In genomic region chr2:101150306-101151140, GRCh38 we compare ENCODE assay signal across 8 cellular contexts. TPM values are rescaled to one million over a fixed set of nuclear protein-coding genes. Genes with fewer than 3 reads are reported as not detected.
DNase-seq lines count a peak whose midpoint lies in the region; ATAC-seq and TF ChIP-seq lines count a peak whose summit lies in the region.

No MANE protein-coding gene starts in this region.

- peaks cover 4% of the 10 kb centered on the region for H3K79me1 ChIP-seq in trophoblast cell (ENCODE audit: low read length)

- no peak overlapping the region for H4K91ac ChIP-seq in trophoblast cell (ENCODE audit: low read depth, low read length)

- WGBS in trophoblast cell (ENCODE audit: extremely low coverage, insufficient coverage, insufficient read length) = no CpG with 5 or more reads among the region's 76 CpGs

- H3K27ac Mint-ChIP-seq in activated T-helper 1 cell treated with anti-CD3 and anti-CD28 coated beads, Interleukin-12 subunit alpha, Interleukin-12 subunit beta, Interleukin-2, Interleukin-4 antibody, amounts not matched to agents 30 ng/mL and 10 ng/mL and 1 ng/mL, durations not matched to agents 14 hours and 24 hours and 36 hours = no peak overlapping the region

- H3K27me3 ChIP-seq in trophoblast cell (ENCODE audit: insufficient read depth, low read length) = no peaks in the 10 kb centered on the region

- TF ChIP-seq CTCF in LNCaP clone FGC (IDR thresholded peaks at IDR 0.05; ENCODE audit: control insufficient read depth, extremely low read depth, insufficient read depth) = peak; percentile 26; the same call in 1 of the 2 replicates

- H2AFZ ChIP-seq in trophoblast cell (ENCODE audit: insufficient read depth, low read length, poor library complexity) = peak overlapping the region; percentile 8

- H3K4me3 ChIP-seq in LNCaP clone FGC (ENCODE audit: low read depth, low read length) (peak overlapping the region; percentile 68), trophoblast cell (ENCODE audit: low read depth, low read length) (peak overlapping the region; percentile 79)

- H2BK120ac ChIP-seq in trophoblast cell (ENCODE audit: insufficient read depth, low read length, poor library complexity) = no peak overlapping the region

- intact Hi-C loops in activated T-helper 1 cell treated with anti-CD3 and anti-CD28 coated beads, Interleukin-12 subunit alpha, Interleukin-12 subunit beta, Interleukin-2, Interleukin-4 antibody, amounts not matched to agents 30 ng/mL and 10 ng/mL and 1 ng/mL, durations not matched to agents 14 hours and 24 hours and 36 hours (cut with micrococcal nuclease) = loop anchor here (1.0 to 5.0 kb wide), 5 partner anchors 54 to 588 kb away; partner anchors contain the start of genes CNOT11, PDCL3, RNF149 and RPL31
- intact Hi-C loops in Right ventricle myocardium superior (cut with DNase I) = loop anchor here (2.0 to 5.0 kb wide), 2 partner anchors 118 to 138 kb away; no protein-coding TSS in a partner anchor

- DNase-seq in AG08396 (ENCODE audit: low spot score) = peak; percentile 65
- DNase-seq in LNCaP clone FGC (ENCODE audit: low read depth) = no peak
- no peak for DNase-seq in activated T-helper 1 cell treated with anti-CD3 and anti-CD28 coated beads, Interleukin-12 subunit alpha, Interleukin-12 subunit beta, Interleukin-2, Interleukin-4 antibody, amounts not matched to agents 30 ng/mL and 10 ng/mL and 1 ng/mL, durations not matched to agents 14 hours and 24 hours and 36 hours (ENCODE audit: low spot score)
- DNase-seq in Right ventricle myocardium superior = peak; percentile 55
- DNase-seq in trophoblast cell = no peak
- DNase-seq in COLO829 (ENCODE audit: low spot score) = no peak
- DNase-seq in DMS153 treated with DMSO at 0.1 percent for 48 hours (lab: John Stamatoyannopoulos, UW; ENCODE audit: unreplicated experiment) = no peak

- H3K27me3 Mint-ChIP-seq in activated T-helper 1 cell treated with anti-CD3 and anti-CD28 coated beads, Interleukin-12 subunit alpha, Interleukin-12 subunit beta, Interleukin-2, Interleukin-4 antibody, amounts not matched to agents 30 ng/mL and 10 ng/mL and 1 ng/mL, durations not matched to agents 14 hours and 24 hours and 36 hours (ENCODE audit: insufficient read depth) = peaks cover 64% of the 10 kb centered on the region

- peaks cover 4 to 15% of the 10 kb centered on the region in 2 experiments for H3K4me1 ChIP-seq in trophoblast cell (ENCODE audit: control insufficient read depth in 1 of 2, insufficient read depth in 2 of 2, low read length in 2 of 2)

- no peak overlapping the region for H3K9ac ChIP-seq in trophoblast cell (ENCODE audit: low read length)

- no peaks in the 10 kb centered on the region for H3K36me3 ChIP-seq in trophoblast cell (ENCODE audit: control insufficient read depth in 1 of 2, insufficient read depth in 2 of 2, low read length in 2 of 2)

- no peak overlapping the region for H3K18ac ChIP-seq in trophoblast cell (ENCODE audit: low read length)

- H3K4me2 ChIP-seq in trophoblast cell (ENCODE audit: low read length) = peak overlapping the region; percentile 71

- H3K9me3 Mint-ChIP-seq in activated T-helper 1 cell treated with anti-CD3 and anti-CD28 coated beads, Interleukin-12 subunit alpha, Interleukin-12 subunit beta, Interleukin-2, Interleukin-4 antibody, amounts not matched to agents 30 ng/mL and 10 ng/mL and 1 ng/mL, durations not matched to agents 14 hours and 24 hours and 36 hours = no peaks in the 10 kb centered on the region

- peak overlapping the region; percentile 46 for H4K8ac ChIP-seq in trophoblast cell (ENCODE audit: low read depth, low read length)

- H2BK12ac ChIP-seq in trophoblast cell (ENCODE audit: low read length) = no peak overlapping the region

- no peaks in the 10 kb centered on the region for H3K36me3 Mint-ChIP-seq in activated T-helper 1 cell treated with anti-CD3 and anti-CD28 coated beads, Interleukin-12 subunit alpha, Interleukin-12 subunit beta, Interleukin-2, Interleukin-4 antibody, amounts not matched to agents 30 ng/mL and 10 ng/mL and 1 ng/mL, durations not matched to agents 14 hours and 24 hours and 36 hours (ENCODE audit: low read depth)

- H3K14ac ChIP-seq in trophoblast cell (ENCODE audit: low read length) = no peak overlapping the region

- H3K79me2 ChIP-seq in trophoblast cell (ENCODE audit: control insufficient read depth, insufficient read depth, low read length, poor library complexity) = peaks cover 4% of the 10 kb centered on the region

- no peak overlapping the region for H2BK5ac ChIP-seq in trophoblast cell (ENCODE audit: low read depth, low read length, poor library complexity)

- no peak overlapping the region for H3K27ac ChIP-seq in trophoblast cell (ENCODE audit: low read depth, low read length)

- H4K12ac ChIP-seq in trophoblast cell (ENCODE audit: low read depth, low read length) = no peak overlapping the region

- ATAC-seq in GM19035 (IDR thresholded peaks at IDR 0.05; ENCODE audit: unreplicated experiment) = peak; percentile 17
- peak; percentile 18 for ATAC-seq in Right ventricle myocardium superior (ENCODE audit: poor library complexity)

- H3K4ac ChIP-seq in trophoblast cell (ENCODE audit: low read depth, low read length) = no peak overlapping the region

- H3K23ac ChIP-seq in trophoblast cell (ENCODE audit: low read length) = no peak overlapping the region

- H3K9me3 ChIP-seq in trophoblast cell (ENCODE audit: insufficient read depth, low read depth, low read length) = no peaks in the 10 kb centered on the region

- H3K4me1 Mint-ChIP-seq in activated T-helper 1 cell treated with anti-CD3 and anti-CD28 coated beads, Interleukin-12 subunit alpha, Interleukin-12 subunit beta, Interleukin-2, Interleukin-4 antibody, amounts not matched to agents 30 ng/mL and 10 ng/mL and 1 ng/mL, durations not matched to agents 14 hours and 24 hours and 36 hours (ENCODE audit: low read depth) = peaks cover 11% of the 10 kb centered on the region

- no peak overlapping the region for H2AK5ac ChIP-seq in trophoblast cell (ENCODE audit: low read length)

- peak overlapping the region; percentile 63 for H3K4me3 Mint-ChIP-seq in activated T-helper 1 cell treated with anti-CD3 and anti-CD28 coated beads, Interleukin-12 subunit alpha, Interleukin-12 subunit beta, Interleukin-2, Interleukin-4 antibody, amounts not matched to agents 30 ng/mL and 10 ng/mL and 1 ng/mL, durations not matched to agents 14 hours and 24 hours and 36 hours

RNA-seq across cellular contexts. Expression of gene TBC1D8, which starts 0.7 kb away (rescaled TPM):
- 0.91 and 1.1 TPM in 2 replicates for total RNA-seq in activated T-helper 1 cell treated with anti-CD3 and anti-CD28 coated beads, Interleukin-12 subunit alpha, Interleukin-12 subunit beta, Interleukin-2, Interleukin-4 antibody, amounts not matched to agents 30 ng/mL and 10 ng/mL and 1 ng/mL, durations not matched to agents 14 hours and 24 hours and 36 hours
- total RNA-seq in Right ventricle myocardium superior = 51.4 TPM
- polyA plus RNA-seq in trophoblast cell (2013) = 3.6 and 4.0 TPM in 2 replicates

Comparison
In these comparisons a context has a peak if more than half of its experiments do, and no peak if none do; other contexts are left out.
1. DNase-seq: peak in AG08396 (single experiment) and Right ventricle myocardium superior (single experiment); none in LNCaP clone FGC (single experiment), activated T-helper 1 cell treated with anti-CD3 and anti-CD28 coated beads, Interleukin-12 subunit alpha, Interleukin-12 subunit beta, Interleukin-2, Interleukin-4 antibody, amounts not matched to agents 30 ng/mL and 10 ng/mL and 1 ng/mL, durations not matched to agents 14 hours and 24 hours and 36 hours (single experiment), trophoblast cell (0 of 2), COLO829 (single experiment) and DMS153 treated with DMSO at 0.1 percent for 48 hours (single experiment).
2. RNA of gene TBC1D8, which starts 0.7 kb away (total RNA-seq): 51.4 TPM in Right ventricle myocardium superior (single experiment); 0.91 to 1.1 TPM in activated T-helper 1 cell treated with anti-CD3 and anti-CD28 coated beads, Interleukin-12 subunit alpha, Interleukin-12 subunit beta, Interleukin-2, Interleukin-4 antibody, amounts not matched to agents 30 ng/mL and 10 ng/mL and 1 ng/mL, durations not matched to agents 14 hours and 24 hours and 36 hours; every median in the first group is over 10 times any median in the second.